ENCODE assay signal across 8 cellular contexts in genomic region chr17:48547839-48548686, GRCh38. TPM values are rescaled to one million over a fixed set of nuclear protein-coding genes. Genes with fewer than 3 reads are reported as not detected.
DNase-seq lines count a peak whose midpoint lies in the region; ATAC-seq, FAIRE-seq and TF ChIP-seq lines count a peak whose summit lies in the region.

No MANE protein-coding gene starts in this region.

- no peak for FAIRE-seq in urothelium cell line (lab: Jason Lieb, UNC)

- CTCF ChIA-PET in activated CD4-positive, alpha-beta memory T cell treated with anti-CD3 and anti-CD28 coated beads, Interleukin-2, amount 10 ng/mL, durations not matched to agents 7 days and 5 days (lab: Charles Lee) = interaction anchor here (0.6 to 0.8 kb wide), 3 partner anchors 13 to 363 kb away, joined by 3 to 5 read pairs (median 3); no protein-coding TSS in a partner anchor

- peak overlapping the region; percentile 74 for H3K27ac Mint-ChIP-seq in activated CD4-positive, alpha-beta memory T cell treated with anti-CD3 and anti-CD28 coated beads, Interleukin-2, amount 10 ng/mL, durations not matched to agents 7 days and 5 days

- TF ChIP-seq POLR2A in spleen (IDR thresholded peaks at IDR 0.05) = no peak

- H3K27me3 ChIP-seq in left ventricle myocardium inferior (ENCODE audit: low read depth) (peaks cover 100% of the 10 kb centered on the region), spleen (replicated peaks in 1 of 7) (peaks cover 0 to 55% (median 17%) of the 10 kb centered on the region in 7 donors)

- H3K4me1 Mint-ChIP-seq in activated CD4-positive, alpha-beta memory T cell treated with anti-CD3 and anti-CD28 coated beads, Interleukin-2, amount 10 ng/mL, durations not matched to agents 7 days and 5 days = peaks cover 40% of the 10 kb centered on the region

- peaks cover 13% of the 10 kb centered on the region for H3K36me3 Mint-ChIP-seq in activated CD4-positive, alpha-beta memory T cell treated with anti-CD3 and anti-CD28 coated beads, Interleukin-2, amount 10 ng/mL, durations not matched to agents 7 days and 5 days (ENCODE audit: low read depth)

- H3K27ac ChIP-seq in KOPT-K1 (ENCODE audit: low read depth, low read length, poor library complexity, severe bottlenecking) = peak overlapping the region; percentile 58
- peak overlapping the region; percentile 90 for H3K27ac ChIP-seq in left ventricle myocardium inferior (replicated peaks)
- H3K27ac ChIP-seq in spleen = peak overlapping the region in 7 of 8 donors; percentile 67 to 94 (median 88)

- H3K9me3 Mint-ChIP-seq in activated CD4-positive, alpha-beta memory T cell treated with anti-CD3 and anti-CD28 coated beads, Interleukin-2, amount 10 ng/mL, durations not matched to agents 7 days and 5 days = no peaks in the 10 kb centered on the region

- H3K4me3 ChIP-seq in left ventricle myocardium inferior (peak overlapping the region; percentile 35), spleen (peak overlapping the region in 3 of 8 donors; percentile 7 to 36 (median 13))

- TF ChIP-seq CTCF in left ventricle myocardium inferior (IDR thresholded peaks at IDR 0.05; ENCODE audit: borderline replicate concordance) = no peak
- no peak for TF ChIP-seq CTCF in spleen (IDR thresholded peaks at IDR 0.05 in 8 of 11, conservative IDR thresholded peaks at IDR 0.05 in 3 of 11)

- peaks cover 30% of the 10 kb centered on the region for H3K4me1 ChIP-seq in left ventricle myocardium inferior
- peaks cover 2 to 71% (median 26%) of the 10 kb centered on the region in 6 donors for H3K4me1 ChIP-seq in spleen

- H3K4me3 Mint-ChIP-seq in activated CD4-positive, alpha-beta memory T cell treated with anti-CD3 and anti-CD28 coated beads, Interleukin-2, amount 10 ng/mL, durations not matched to agents 7 days and 5 days = peak overlapping the region; percentile 54

- POLR2A ChIA-PET in activated CD4-positive, alpha-beta memory T cell treated with anti-CD3 and anti-CD28 coated beads, Interleukin-2, amount 10 ng/mL, durations not matched to agents 7 days and 5 days (lab: Charles Lee) = interaction anchor here (0.6 to 2.6 kb wide), 4 partner anchors 8 to 43 kb away, joined by 3 to 12 read pairs (median 5); no protein-coding TSS in a partner anchor

- peaks cover 14% of the 10 kb centered on the region for H3K27me3 Mint-ChIP-seq in activated CD4-positive, alpha-beta memory T cell treated with anti-CD3 and anti-CD28 coated beads, Interleukin-2, amount 10 ng/mL, durations not matched to agents 7 days and 5 days

- no peak for ATAC-seq in HG03521 (IDR thresholded peaks at IDR 0.05; ENCODE audit: unreplicated experiment)

- WGBS in spleen, 5 donors = 32 to 48% (median 36%) methylated on average over 27 of the region's 27 CpGs

- H3K36me3 ChIP-seq in KOPT-K1 (ENCODE audit: insufficient read depth, low read length) = peaks cover 18% of the 10 kb centered on the region
- no peaks in the 10 kb centered on the region for H3K36me3 ChIP-seq in left ventricle myocardium inferior
- H3K36me3 ChIP-seq in spleen = peaks cover 0 to 17% (median 0%) of the 10 kb centered on the region in 6 donors

- DNase-seq in activated CD4-positive, alpha-beta memory T cell treated with anti-CD3 and anti-CD28 coated beads, Interleukin-2, amount 10 ng/mL, durations not matched to agents 7 days and 5 days = peak; percentile 58
- no peak for DNase-seq in left ventricle myocardium inferior
- DNase-seq in spleen = no peak
- no peak for DNase-seq in NK-92 (lab: John Stamatoyannopoulos, UW; ENCODE audit: unreplicated experiment)
- DNase-seq in occipital lobe (lab: John Stamatoyannopoulos, UW) = no peak
- DNase-seq in urothelium cell line (ENCODE audit: low spot score) = no peak

- intact Hi-C loops in left ventricle myocardium inferior (cut with micrococcal nuclease) (no loop called here), spleen (cut with DNase I; ENCODE audit: low total_unique reads) (no loop called here)

- H3K9me3 ChIP-seq in KOPT-K1 (ENCODE audit: insufficient read depth, low read length, poor library complexity, severe bottlenecking) (no peaks in the 10 kb centered on the region), left ventricle myocardium inferior (replicated peaks) (no peaks in the 10 kb centered on the region), spleen (no peaks in the 10 kb centered on the region)

RNA-seq across cellular contexts. Expression of gene HOXB2, which starts 3.2 kb away (rescaled TPM):
- total RNA-seq in activated CD4-positive, alpha-beta memory T cell treated with anti-CD3 and anti-CD28 coated beads, Interleukin-2, amount 10 ng/mL, durations not matched to agents 7 days and 5 days = 10 to 100 TPM; 20.3 to 20.9 TPM
- total RNA-seq in left ventricle myocardium inferior (1.9 TPM), spleen (10 to 100 TPM in 4 of 7 donors, 1 to 10 TPM in 3; 5.9 to 21.9 (median 10.2) TPM), occipital lobe (0.16 TPM)
- polyA plus RNA-seq in spleen = 1 to 10 TPM; 7.2 to 8.2 (median 8.0) TPM

RNA-seq across cellular contexts. Expression of gene HOXB1, which starts 17.3 kb away (rescaled TPM):
- total RNA-seq in activated CD4-positive, alpha-beta memory T cell treated with anti-CD3 and anti-CD28 coated beads, Interleukin-2, amount 10 ng/mL, durations not matched to agents 7 days and 5 days = not detected
- total RNA-seq in left ventricle myocardium inferior = not detected
- total RNA-seq in spleen = not detected
- under 1 TPM in 1 of 3 donors, not detected in 2; 0.06 TPM for polyA plus RNA-seq in spleen
- not detected for total RNA-seq in occipital lobe

RNA-seq across cellular contexts. Expression of gene HOXB4, which starts 30.1 kb away (rescaled TPM):
- 1 to 10 TPM; 6.2 to 7.0 TPM for total RNA-seq in activated CD4-positive, alpha-beta memory T cell treated with anti-CD3 and anti-CD28 coated beads, Interleukin-2, amount 10 ng/mL, durations not matched to agents 7 days and 5 days
- total RNA-seq in left ventricle myocardium inferior (0.25 TPM), spleen (1 to 10 TPM; 1.9 to 6.4 (median 3.6) TPM), occipital lobe (not detected)
- polyA plus RNA-seq in spleen = 1 to 10 TPM; 2.3 to 2.7 (median 2.4) TPM

RNA-seq across cellular contexts. Expression of gene HOXB3, which starts 42.0 kb away (rescaled TPM):
- total RNA-seq in activated CD4-positive, alpha-beta memory T cell treated with anti-CD3 and anti-CD28 coated beads, Interleukin-2, amount 10 ng/mL, durations not matched to agents 7 days and 5 days = 10 to 100 TPM; 10.8 to 12.1 TPM
- total RNA-seq in left ventricle myocardium inferior = 0.91 TPM
- 10 to 100 TPM in 4 of 7 donors, 1 to 10 TPM in 3; 6.8 to 23.1 (median 10.4) TPM for total RNA-seq in spleen
- polyA plus RNA-seq in spleen = 1 to 10 TPM; 3.6 to 7.8 (median 6.5) TPM
- total RNA-seq in occipital lobe = not detected

RNA-seq across cellular contexts. Expression of gene HOXB5, which starts 45.5 kb away (rescaled TPM):
- total RNA-seq in activated CD4-positive, alpha-beta memory T cell treated with anti-CD3 and anti-CD28 coated beads, Interleukin-2, amount 10 ng/mL, durations not matched to agents 7 days and 5 days = under 1 TPM in 1 of 2 experiments, not detected in 1; 0.20 TPM
- not detected for total RNA-seq in left ventricle myocardium inferior
- total RNA-seq in spleen = 1 to 10 TPM in 3 of 7 donors, under 1 TPM in 4; 0.43 to 2.6 (median 0.67) TPM
- polyA plus RNA-seq in spleen = 1 to 10 TPM in 2 of 3 donors, under 1 TPM in 1; 0.91 to 1.5 (median 1.3) TPM
- not detected for total RNA-seq in occipital lobe
